In genomic region chr4:152850377-152850776, GRCh38 we compare ENCODE assay signal across 2 cellular contexts.
A peak's percentile ranks its signal among the peaks of the same experiment; 100 is the strongest.
TF ChIP-seq lines count a peak whose summit lies in the region.

No MANE protein-coding gene starts in this region.

TF ChIP-seq in GM23338, 12 proteins besides CTCF, POLR2A, EP300 and RAD21 (continued from another document):
- TF ChIP-seq ETS1 (IDR thresholded peaks at IDR 0.05): peak; percentile 92
- TF ChIP-seq NANOG (IDR thresholded peaks at IDR 0.05; ENCODE audit: borderline replicate concordance): peak; percentile 83
- TF ChIP-seq STAT1 (IDR thresholded peaks at IDR 0.05; ENCODE audit: unreplicated experiment): no peak
- TF ChIP-seq EZH2phosphoT487 (IDR thresholded peaks at IDR 0.05; ENCODE audit: unreplicated experiment): no peak
- TF ChIP-seq ZNF462 (CRISPR knock-in tag; IDR thresholded peaks at IDR 0.05): peak; percentile 61
- no peak for TF ChIP-seq ZNF114 (CRISPR knock-in tag; IDR thresholded peaks at IDR 0.05)
- peak; percentile 71 for TF ChIP-seq CREB1 (CRISPR knock-in tag; IDR thresholded peaks at IDR 0.05; ENCODE audit: low read depth)
- no peak for TF ChIP-seq JUNB (IDR thresholded peaks at IDR 0.05; ENCODE audit: unreplicated experiment)
- no peak for TF ChIP-seq POLR2AphosphoS5 (IDR thresholded peaks at IDR 0.05; ENCODE audit: low read depth)
- no peak for TF ChIP-seq REST (IDR thresholded peaks at IDR 0.05; ENCODE audit: unreplicated experiment)
- TF ChIP-seq ZNF331 (CRISPR knock-in tag; IDR thresholded peaks at IDR 0.05; ENCODE audit: low read depth): no peak

TF ChIP-seq in H1, 55 proteins besides CTCF, POLR2A, EP300 and RAD21 (continued from another document):
- TF ChIP-seq TAF1 (IDR thresholded peaks at IDR 0.05; ENCODE audit: low read depth, low read length) (0 out of 2 replicates have a peak, but pooled peaks have one; percentile 32), KDM1A (IDR thresholded peaks at IDR 0.05; ENCODE audit: borderline replicate concordance, low read length) (no peak)
